1 cellular context compared by ENCODE assay signal in the genomic region with DNA sequence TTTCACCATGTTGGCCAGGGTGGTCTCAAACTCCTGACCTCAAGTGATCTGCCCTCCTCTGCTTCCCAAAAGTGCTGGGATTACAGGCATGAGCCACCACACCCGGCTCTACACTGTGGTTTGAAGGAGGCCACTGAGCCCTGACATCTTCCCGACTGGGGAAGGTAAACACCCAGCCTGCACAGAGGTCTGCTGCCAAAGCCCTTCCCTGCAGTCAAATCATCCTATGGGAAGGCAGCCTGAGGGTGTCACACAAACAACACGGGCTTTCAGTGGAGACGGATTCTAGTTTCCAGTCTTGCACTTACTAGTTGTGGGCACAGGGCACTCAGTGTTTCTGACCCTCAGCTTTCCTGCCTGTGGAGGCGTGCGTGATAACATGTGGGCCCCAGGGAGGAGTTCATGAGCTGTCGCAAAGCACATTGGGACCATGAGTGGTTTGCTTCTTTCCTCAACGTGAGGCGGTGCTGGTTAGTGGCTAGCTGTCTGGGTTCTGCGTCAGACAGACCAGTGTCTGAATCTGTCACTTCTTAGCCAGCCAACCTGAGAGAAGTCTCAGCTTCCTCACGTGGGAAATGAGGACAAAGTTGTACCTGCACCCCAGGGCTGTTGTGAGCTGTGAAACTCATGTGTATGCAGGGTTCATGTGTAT.
A peak's percentile ranks its signal among the peaks of the same experiment; 100 is the strongest.
TF ChIP-seq lines count a peak whose summit lies in the region.

No MANE protein-coding gene starts in this region.

TF ChIP-seq in HepG2, 621 proteins besides CTCF, POLR2A, EP300 and RAD21 (continued from another document and continues in another):
- TF ChIP-seq ZBTB38 (CRISPR knock-in tag; IDR thresholded peaks at IDR 0.05) (no peak; the same call in 1 of the 2 replicates), RARA (CRISPR knock-in tag; IDR thresholded peaks at IDR 0.05) (0 out of 2 replicates have a peak, but pooled peaks have one; percentile 14), CC2D1A (CRISPR knock-in tag; IDR thresholded peaks at IDR 0.05) (no peak), MBNL3 (CRISPR knock-in tag; conservative IDR thresholded peaks at IDR 0.05) (no peak), TAF15 (IDR thresholded peaks at IDR 0.05; ENCODE audit: low read depth, low read length, poor library complexity, severe bottlenecking) (no peak), HNRNPLL (IDR thresholded peaks at IDR 0.05; ENCODE audit: low read depth, low read length, poor library complexity, severe bottlenecking) (no peak), NR1H2 (CRISPR knock-in tag; IDR thresholded peaks at IDR 0.05; ENCODE audit: borderline replicate concordance, low read depth) (no peak), FOXM1 (CRISPR knock-in tag; IDR thresholded peaks at IDR 0.05) (no peak), ZNF709 (CRISPR knock-in tag; IDR thresholded peaks at IDR 0.05) (no peak), SRF (IDR thresholded peaks at IDR 0.05; ENCODE audit: low read depth, low read length) (no peak), KDM1A (CRISPR knock-in tag; IDR thresholded peaks at IDR 0.05) (no peak), NRL (CRISPR knock-in tag; IDR thresholded peaks at IDR 0.05; ENCODE audit: borderline replicate concordance) (no peak), AHR (CRISPR knock-in tag; IDR thresholded peaks at IDR 0.05) (0 out of 2 replicates have a peak, but pooled peaks have one; percentile 25), THAP11 (CRISPR knock-in tag; IDR thresholded peaks at IDR 0.05) (no peak), ZNF670 (CRISPR knock-in tag; IDR thresholded peaks at IDR 0.05; ENCODE audit: borderline replicate concordance) (no peak), NFYC (CRISPR knock-in tag; IDR thresholded peaks at IDR 0.05) (no peak), NFIC (IDR thresholded peaks at IDR 0.05; ENCODE audit: low read length) (no peak), MZF1 (CRISPR knock-in tag; IDR thresholded peaks at IDR 0.05; ENCODE audit: borderline replicate concordance) (no peak), NFE2 (CRISPR knock-in tag; IDR thresholded peaks at IDR 0.05) (no peak), EZH2 (conservative IDR thresholded peaks at IDR 0.05; ENCODE audit: low read depth, low read length) (no peak), SCMH1 (CRISPR knock-in tag; IDR thresholded peaks at IDR 0.05; ENCODE audit: borderline replicate concordance) (no peak)
- TF ChIP-seq, protein P1, sequence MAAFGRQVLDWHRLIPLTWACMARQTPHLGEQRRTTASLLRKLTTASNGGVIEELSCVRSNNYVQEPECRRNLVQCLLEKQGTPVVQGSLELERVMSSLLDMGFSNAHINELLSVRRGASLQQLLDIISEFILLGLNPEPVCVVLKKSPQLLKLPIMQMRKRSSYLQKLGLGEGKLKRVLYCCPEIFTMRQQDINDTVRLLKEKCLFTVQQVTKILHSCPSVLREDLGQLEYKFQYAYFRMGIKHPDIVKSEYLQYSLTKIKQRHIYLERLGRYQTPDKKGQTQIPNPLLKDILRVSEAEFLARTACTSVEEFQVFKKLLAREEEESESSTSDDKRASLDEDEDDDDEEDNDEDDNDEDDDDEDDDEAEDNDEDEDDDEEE (CRISPR knock-in tag; IDR thresholded peaks at IDR 0.05) = no peak
- TF ChIP-seq, protein P2, sequence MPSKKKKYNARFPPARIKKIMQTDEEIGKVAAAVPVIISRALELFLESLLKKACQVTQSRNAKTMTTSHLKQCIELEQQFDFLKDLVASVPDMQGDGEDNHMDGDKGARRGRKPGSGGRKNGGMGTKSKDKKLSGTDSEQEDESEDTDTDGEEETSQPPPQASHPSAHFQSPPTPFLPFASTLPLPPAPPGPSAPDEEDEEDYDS (CRISPR knock-in tag; IDR thresholded peaks at IDR 0.05) = no peak
- TF ChIP-seq, protein P3, sequence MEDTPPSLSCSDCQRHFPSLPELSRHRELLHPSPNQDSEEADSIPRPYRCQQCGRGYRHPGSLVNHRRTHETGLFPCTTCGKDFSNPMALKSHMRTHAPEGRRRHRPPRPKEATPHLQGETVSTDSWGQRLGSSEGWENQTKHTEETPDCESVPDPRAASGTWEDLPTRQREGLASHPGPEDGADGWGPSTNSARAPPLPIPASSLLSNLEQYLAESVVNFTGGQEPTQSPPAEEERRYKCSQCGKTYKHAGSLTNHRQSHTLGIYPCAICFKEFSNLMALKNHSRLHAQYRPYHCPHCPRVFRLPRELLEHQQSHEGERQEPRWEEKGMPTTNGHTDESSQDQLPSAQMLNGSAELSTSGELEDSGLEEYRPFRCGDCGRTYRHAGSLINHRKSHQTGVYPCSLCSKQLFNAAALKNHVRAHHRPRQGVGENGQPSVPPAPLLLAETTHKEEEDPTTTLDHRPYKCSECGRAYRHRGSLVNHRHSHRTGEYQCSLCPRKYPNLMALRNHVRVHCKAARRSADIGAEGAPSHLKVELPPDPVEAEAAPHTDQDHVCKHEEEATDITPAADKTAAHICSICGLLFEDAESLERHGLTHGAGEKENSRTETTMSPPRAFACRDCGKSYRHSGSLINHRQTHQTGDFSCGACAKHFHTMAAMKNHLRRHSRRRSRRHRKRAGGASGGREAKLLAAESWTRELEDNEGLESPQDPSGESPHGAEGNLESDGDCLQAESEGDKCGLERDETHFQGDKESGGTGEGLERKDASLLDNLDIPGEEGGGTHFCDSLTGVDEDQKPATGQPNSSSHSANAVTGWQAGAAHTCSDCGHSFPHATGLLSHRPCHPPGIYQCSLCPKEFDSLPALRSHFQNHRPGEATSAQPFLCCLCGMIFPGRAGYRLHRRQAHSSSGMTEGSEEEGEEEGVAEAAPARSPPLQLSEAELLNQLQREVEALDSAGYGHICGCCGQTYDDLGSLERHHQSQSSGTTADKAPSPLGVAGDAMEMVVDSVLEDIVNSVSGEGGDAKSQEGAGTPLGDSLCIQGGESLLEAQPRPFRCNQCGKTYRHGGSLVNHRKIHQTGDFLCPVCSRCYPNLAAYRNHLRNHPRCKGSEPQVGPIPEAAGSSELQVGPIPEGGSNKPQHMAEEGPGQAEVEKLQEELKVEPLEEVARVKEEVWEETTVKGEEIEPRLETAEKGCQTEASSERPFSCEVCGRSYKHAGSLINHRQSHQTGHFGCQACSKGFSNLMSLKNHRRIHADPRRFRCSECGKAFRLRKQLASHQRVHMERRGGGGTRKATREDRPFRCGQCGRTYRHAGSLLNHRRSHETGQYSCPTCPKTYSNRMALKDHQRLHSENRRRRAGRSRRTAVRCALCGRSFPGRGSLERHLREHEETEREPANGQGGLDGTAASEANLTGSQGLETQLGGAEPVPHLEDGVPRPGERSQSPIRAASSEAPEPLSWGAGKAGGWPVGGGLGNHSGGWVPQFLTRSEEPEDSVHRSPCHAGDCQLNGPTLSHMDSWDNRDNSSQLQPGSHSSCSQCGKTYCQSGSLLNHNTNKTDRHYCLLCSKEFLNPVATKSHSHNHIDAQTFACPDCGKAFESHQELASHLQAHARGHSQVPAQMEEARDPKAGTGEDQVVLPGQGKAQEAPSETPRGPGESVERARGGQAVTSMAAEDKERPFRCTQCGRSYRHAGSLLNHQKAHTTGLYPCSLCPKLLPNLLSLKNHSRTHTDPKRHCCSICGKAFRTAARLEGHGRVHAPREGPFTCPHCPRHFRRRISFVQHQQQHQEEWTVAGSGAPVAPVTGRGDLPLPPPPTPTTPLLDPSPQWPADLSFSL (CRISPR knock-in tag; IDR thresholded peaks at IDR 0.05) = no peak
- TF ChIP-seq, protein P4, sequence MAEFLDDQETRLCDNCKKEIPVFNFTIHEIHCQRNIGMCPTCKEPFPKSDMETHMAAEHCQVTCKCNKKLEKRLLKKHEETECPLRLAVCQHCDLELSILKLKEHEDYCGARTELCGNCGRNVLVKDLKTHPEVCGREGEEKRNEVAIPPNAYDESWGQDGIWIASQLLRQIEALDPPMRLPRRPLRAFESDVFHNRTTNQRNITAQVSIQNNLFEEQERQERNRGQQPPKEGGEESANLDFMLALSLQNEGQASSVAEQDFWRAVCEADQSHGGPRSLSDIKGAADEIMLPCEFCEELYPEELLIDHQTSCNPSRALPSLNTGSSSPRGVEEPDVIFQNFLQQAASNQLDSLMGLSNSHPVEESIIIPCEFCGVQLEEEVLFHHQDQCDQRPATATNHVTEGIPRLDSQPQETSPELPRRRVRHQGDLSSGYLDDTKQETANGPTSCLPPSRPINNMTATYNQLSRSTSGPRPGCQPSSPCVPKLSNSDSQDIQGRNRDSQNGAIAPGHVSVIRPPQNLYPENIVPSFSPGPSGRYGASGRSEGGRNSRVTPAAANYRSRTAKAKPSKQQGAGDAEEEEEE (CRISPR knock-in tag; IDR thresholded peaks at IDR 0.05; ENCODE audit: borderline replicate concordance) = no peak
- TF ChIP-seq, protein P5, sequence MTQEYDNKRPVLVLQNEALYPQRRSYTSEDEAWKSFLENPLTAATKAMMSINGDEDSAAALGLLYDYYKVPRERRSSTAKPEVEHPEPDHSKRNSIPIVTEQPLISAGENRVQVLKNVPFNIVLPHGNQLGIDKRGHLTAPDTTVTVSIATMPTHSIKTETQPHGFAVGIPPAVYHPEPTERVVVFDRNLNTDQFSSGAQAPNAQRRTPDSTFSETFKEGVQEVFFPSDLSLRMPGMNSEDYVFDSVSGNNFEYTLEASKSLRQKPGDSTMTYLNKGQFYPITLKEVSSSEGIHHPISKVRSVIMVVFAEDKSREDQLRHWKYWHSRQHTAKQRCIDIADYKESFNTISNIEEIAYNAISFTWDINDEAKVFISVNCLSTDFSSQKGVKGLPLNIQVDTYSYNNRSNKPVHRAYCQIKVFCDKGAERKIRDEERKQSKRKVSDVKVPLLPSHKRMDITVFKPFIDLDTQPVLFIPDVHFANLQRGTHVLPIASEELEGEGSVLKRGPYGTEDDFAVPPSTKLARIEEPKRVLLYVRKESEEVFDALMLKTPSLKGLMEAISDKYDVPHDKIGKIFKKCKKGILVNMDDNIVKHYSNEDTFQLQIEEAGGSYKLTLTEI (CRISPR knock-in tag; conservative IDR thresholded peaks at IDR 0.05) = no peak
- TF ChIP-seq, protein P6, sequence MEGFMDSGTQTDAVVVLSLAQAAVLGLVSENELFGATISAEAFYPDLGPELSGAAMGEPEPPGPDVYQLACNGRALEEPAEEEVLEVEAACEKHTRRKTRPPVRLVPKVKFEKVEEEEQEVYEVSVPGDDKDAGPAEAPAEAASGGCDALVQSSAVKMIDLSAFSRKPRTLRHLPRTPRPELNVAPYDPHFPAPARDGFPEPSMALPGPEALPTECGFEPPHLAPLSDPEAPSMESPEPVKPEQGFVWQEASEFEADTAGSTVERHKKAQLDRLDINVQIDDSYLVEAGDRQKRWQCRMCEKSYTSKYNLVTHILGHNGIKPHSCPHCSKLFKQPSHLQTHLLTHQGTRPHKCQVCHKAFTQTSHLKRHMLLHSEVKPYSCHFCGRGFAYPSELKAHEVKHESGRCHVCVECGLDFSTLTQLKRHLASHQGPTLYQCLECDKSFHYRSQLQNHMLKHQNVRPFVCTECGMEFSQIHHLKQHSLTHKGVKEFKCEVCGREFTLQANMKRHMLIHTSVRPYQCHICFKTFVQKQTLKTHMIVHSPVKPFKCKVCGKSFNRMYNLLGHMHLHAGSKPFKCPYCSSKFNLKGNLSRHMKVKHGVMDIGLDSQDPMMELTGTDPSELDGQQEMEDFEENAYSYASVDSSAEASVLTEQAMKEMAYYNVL (CRISPR knock-in tag; IDR thresholded peaks at IDR 0.05; ENCODE audit: borderline replicate concordance) = no peak
- TF ChIP-seq, protein P7, sequence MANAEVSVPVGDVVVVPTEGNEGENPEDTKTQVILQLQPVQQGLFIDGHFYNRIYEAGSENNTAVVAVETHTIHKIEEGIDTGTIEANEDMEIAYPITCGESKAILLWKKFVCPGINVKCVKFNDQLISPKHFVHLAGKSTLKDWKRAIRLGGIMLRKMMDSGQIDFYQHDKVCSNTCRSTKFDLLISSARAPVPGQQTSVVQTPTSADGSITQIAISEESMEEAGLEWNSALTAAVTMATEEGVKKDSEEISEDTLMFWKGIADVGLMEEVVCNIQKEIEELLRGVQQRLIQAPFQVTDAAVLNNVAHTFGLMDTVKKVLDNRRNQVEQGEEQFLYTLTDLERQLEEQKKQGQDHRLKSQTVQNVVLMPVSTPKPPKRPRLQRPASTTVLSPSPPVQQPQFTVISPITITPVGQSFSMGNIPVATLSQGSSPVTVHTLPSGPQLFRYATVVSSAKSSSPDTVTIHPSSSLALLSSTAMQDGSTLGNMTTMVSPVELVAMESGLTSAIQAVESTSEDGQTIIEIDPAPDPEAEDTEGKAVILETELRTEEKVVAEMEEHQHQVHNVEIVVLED (CRISPR knock-in tag; IDR thresholded peaks at IDR 0.05; ENCODE audit: borderline replicate concordance) = no peak
- TF ChIP-seq, protein P8, sequence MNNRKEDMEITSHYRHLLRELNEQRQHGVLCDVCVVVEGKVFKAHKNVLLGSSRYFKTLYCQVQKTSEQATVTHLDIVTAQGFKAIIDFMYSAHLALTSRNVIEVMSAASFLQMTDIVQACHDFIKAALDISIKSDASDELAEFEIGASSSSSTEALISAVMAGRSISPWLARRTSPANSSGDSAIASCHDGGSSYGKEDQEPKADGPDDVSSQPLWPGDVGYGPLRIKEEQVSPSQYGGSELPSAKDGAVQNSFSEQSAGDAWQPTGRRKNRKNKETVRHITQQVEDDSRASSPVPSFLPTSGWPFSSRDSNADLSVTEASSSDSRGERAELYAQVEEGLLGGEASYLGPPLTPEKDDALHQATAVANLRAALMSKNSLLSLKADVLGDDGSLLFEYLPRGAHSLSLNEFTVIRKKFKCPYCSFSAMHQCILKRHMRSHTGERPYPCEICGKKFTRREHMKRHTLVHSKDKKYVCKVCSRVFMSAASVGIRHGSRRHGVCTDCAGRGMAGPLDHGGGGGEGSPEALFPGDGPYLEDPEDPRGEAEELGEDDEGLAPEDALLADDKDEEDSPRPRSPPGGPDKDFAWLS (CRISPR knock-in tag; IDR thresholded peaks at IDR 0.05; ENCODE audit: borderline replicate concordance) = no peak
- TF ChIP-seq, protein P9, sequence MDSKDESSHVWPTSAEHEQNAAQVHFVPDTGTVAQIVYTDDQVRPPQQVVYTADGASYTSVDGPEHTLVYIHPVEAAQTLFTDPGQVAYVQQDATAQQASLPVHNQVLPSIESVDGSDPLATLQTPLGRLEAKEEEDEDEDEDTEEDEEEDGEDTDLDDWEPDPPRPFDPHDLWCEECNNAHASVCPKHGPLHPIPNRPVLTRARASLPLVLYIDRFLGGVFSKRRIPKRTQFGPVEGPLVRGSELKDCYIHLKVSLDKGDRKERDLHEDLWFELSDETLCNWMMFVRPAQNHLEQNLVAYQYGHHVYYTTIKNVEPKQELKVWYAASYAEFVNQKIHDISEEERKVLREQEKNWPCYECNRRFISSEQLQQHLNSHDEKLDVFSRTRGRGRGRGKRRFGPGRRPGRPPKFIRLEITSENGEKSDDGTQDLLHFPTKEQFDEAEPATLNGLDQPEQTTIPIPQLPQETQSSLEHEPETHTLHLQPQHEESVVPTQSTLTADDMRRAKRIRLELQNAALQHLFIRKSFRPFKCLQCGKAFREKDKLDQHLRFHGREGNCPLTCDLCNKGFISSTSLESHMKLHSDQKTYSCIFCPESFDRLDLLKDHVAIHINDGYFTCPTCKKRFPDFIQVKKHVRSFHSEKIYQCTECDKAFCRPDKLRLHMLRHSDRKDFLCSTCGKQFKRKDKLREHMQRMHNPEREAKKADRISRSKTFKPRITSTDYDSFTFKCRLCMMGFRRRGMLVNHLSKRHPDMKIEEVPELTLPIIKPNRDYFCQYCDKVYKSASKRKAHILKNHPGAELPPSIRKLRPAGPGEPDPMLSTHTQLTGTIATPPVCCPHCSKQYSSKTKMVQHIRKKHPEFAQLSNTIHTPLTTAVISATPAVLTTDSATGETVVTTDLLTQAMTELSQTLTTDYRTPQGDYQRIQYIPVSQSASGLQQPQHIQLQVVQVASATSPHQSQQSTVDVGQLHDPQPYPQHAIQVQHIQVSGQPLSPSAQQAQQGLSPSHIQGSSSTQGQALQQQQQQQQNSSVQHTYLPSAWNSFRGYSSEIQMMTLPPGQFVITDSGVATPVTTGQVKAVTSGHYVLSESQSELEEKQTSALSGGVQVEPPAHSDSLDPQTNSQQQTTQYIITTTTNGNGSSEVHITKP (CRISPR knock-in tag; IDR thresholded peaks at IDR 0.05; ENCODE audit: low read depth) = no peak
